Comparison of ENCODE assay signal across 16 cellular contexts in genomic region chr2:85706063-85706462, GRCh38. TPM values are rescaled to one million over a fixed set of nuclear protein-coding genes. Genes with fewer than 3 reads are reported as not detected.
A peak's percentile ranks its signal among the peaks of the same experiment; 100 is the strongest.
DNase-seq lines count a peak whose midpoint lies in the region; ATAC-seq, FAIRE-seq and TF ChIP-seq lines count a peak whose summit lies in the region.
"Had no signal": no experiment of that assay in that cellular context is flagged by ENCODE, and none has a peak within 500 bp of the region (broad histone marks: within the 10 kb centered on the region; RNA-seq: fewer than 3 reads in every experiment).

No MANE protein-coding gene starts in this region.

- H3K9me3 ChIP-seq in liver (ENCODE audit: control insufficient read depth in 4 of 4, low read length in 3 of 4) (no peaks in the 10 kb centered on the region), HepG2 (ENCODE audit: low read length) (no peaks in the 10 kb centered on the region)
- H3K9me3 ChIP-seq: prostate gland, SJSA1 had no signal

- BruUV-seq in HepG2 (replicated peaks; lab: Mats Ljungman, UMichigan): no TSS peak

- H3K27ac ChIP-seq in liver (ENCODE audit: low read depth in 1 of 2, low read length in 2 of 2) (peak overlapping the region; percentile 85 to 93), HepG2 (ENCODE audit: extremely low read length, insufficient read depth, low read length) (no peak overlapping the region)
- H3K27ac ChIP-seq: SJSA1 had no signal

- H3K36me3 Mint-ChIP-seq in dendritic cell treated with granulocyte-macrophage colony-stimulating factor and Interleukin-4, amounts not matched to agents 40 ng/mL and 50 ng/mL, for 4 days (ENCODE audit: low read depth): no peaks in the 10 kb centered on the region
- H3K36me3 Mint-ChIP-seq in osteocyte (ENCODE audit: unreplicated experiment): no peaks in the 10 kb centered on the region
- H3K36me3 Mint-ChIP-seq: CD4-positive, CD25-positive, alpha-beta regulatory T cell had no signal

- 91% methylated on average over 6 of the region's 6 CpGs for WGBS in liver
- 55% methylated on average over 6 of the region's 6 CpGs for WGBS in HepG2 (ENCODE audit: low lambda C conversion rate)

- POLR2A ChIA-PET in HepG2 (lab: Yijun Ruan, JAX): no interaction called here

- H2AFZ ChIP-seq in HepG2 (ENCODE audit: low read length): no peak overlapping the region

- no peak for TF ChIP-seq POLR2A in HepG2 (IDR thresholded peaks at IDR 0.05; ENCODE audit: insufficient read depth in 1 of 2, low read depth in 2 of 2, low read length in 2 of 2)

- H3K27me3 ChIP-seq in liver (ENCODE audit: control insufficient read depth in 4 of 4, insufficient read depth in 4 of 4, low read length in 3 of 4) (no peaks in the 10 kb centered on the region), HepG2 (ENCODE audit: control insufficient read depth in 1 of 2, insufficient read depth in 2 of 2, low read length in 2 of 2) (peaks cover 11 to 29% of the 10 kb centered on the region in 2 experiments; a peak in 4 of 5 replicates)
- H3K27me3 ChIP-seq: SJSA1 had no signal

- H3K4me3 ChIP-seq in liver (ENCODE audit: low read depth in 1 of 3, low read length in 3 of 3): no peak overlapping the region
- H3K4me3 ChIP-seq in HepG2 (replicated peaks in 1 of 3; ENCODE audit: insufficient read depth in 1 of 3, low read depth in 2 of 3, low read length in 3 of 3): no peak overlapping the region
- H3K4me3 ChIP-seq: prostate gland, SJSA1 had no signal

- no peak overlapping the region for H3K4me3 Mint-ChIP-seq in dendritic cell treated with granulocyte-macrophage colony-stimulating factor and Interleukin-4, amounts not matched to agents 40 ng/mL and 50 ng/mL, for 4 days
- no peak overlapping the region for H3K4me3 Mint-ChIP-seq in osteocyte (ENCODE audit: unreplicated experiment)
- H3K4me3 Mint-ChIP-seq: activated naive CD4-positive, alpha-beta T cell treated with anti-CD3 and anti-CD28 coated beads for 36 hours; CD4-positive, CD25-positive, alpha-beta regulatory T cell had no signal

- CTCF ChIA-PET in HepG2 (lab: Yijun Ruan, JAX; ENCODE audit: low intra/inter-chr PET ratio, low total read pairs): interaction anchor here (3.9 kb wide), 1 partner anchor 27 kb away, joined by 36 read pairs; no protein-coding TSS in a partner anchor

- intact Hi-C loops in HepG2 (cut with micrococcal nuclease; ENCODE audit: unreplicated experiment): no loop called here
- intact Hi-C loops in dendritic cell treated with granulocyte-macrophage colony-stimulating factor and Interleukin-4, amounts not matched to agents 40 ng/mL and 50 ng/mL, for 4 days (cut with micrococcal nuclease): loop anchor here (5.0 kb wide), 1 partner anchor 34 kb away; no protein-coding TSS in a partner anchor

- H3K4me1 ChIP-seq in liver (ENCODE audit: control insufficient read depth in 4 of 4, insufficient read depth in 4 of 4, low read length in 3 of 4) (peaks cover 26 to 60% (median 52%) of the 10 kb centered on the region in 4 donors), HepG2 (ENCODE audit: insufficient read depth, low read length) (peaks cover 7% of the 10 kb centered on the region)
- H3K4me1 ChIP-seq: prostate gland had no signal

- peaks cover 78% of the 10 kb centered on the region for H3K4me1 Mint-ChIP-seq in dendritic cell treated with granulocyte-macrophage colony-stimulating factor and Interleukin-4, amounts not matched to agents 40 ng/mL and 50 ng/mL, for 4 days (ENCODE audit: low read depth)
- peaks cover 36% of the 10 kb centered on the region for H3K4me1 Mint-ChIP-seq in osteocyte (ENCODE audit: unreplicated experiment)

- H3K4me2 ChIP-seq in HepG2 (ENCODE audit: low read depth, low read length): no peak overlapping the region

- H3K9ac ChIP-seq in liver (ENCODE audit: low read depth in 1 of 2, low read length in 2 of 2): peak overlapping the region in 1 of 2 donors; percentile 19
- H3K9ac ChIP-seq in HepG2 (ENCODE audit: insufficient read depth, low read depth, low read length): no peak overlapping the region

- H3K27ac Mint-ChIP-seq in dendritic cell treated with granulocyte-macrophage colony-stimulating factor and Interleukin-4, amounts not matched to agents 40 ng/mL and 50 ng/mL, for 4 days: peak overlapping the region; percentile 86
- peak overlapping the region; percentile 7 for H3K27ac Mint-ChIP-seq in osteocyte (ENCODE audit: unreplicated experiment)
- H3K27ac Mint-ChIP-seq: activated naive CD4-positive, alpha-beta T cell treated with anti-CD3 and anti-CD28 coated beads for 36 hours; CD4-positive, CD25-positive, alpha-beta regulatory T cell had no signal

- no peaks in the 10 kb centered on the region for H3K36me3 ChIP-seq in liver (ENCODE audit: control insufficient read depth in 4 of 4, insufficient read depth in 3 of 4, low read depth in 1 of 4, low read length in 3 of 4)
- no peaks in the 10 kb centered on the region for H3K36me3 ChIP-seq in HepG2 (replicated peaks in 1 of 2; ENCODE audit: control insufficient read depth in 1 of 2, insufficient read depth in 2 of 2, low read length in 2 of 2)
- H3K36me3 ChIP-seq: prostate gland, SJSA1 had no signal

- in situ Hi-C loops in HepG2 (cut with HindIII; ENCODE audit: extremely low pct_ligation_motif_present, low pct_unique_long_range_greater_than_20kb): no loop called here

- no peaks in the 10 kb centered on the region for H3K9me3 Mint-ChIP-seq in dendritic cell treated with granulocyte-macrophage colony-stimulating factor and Interleukin-4, amounts not matched to agents 40 ng/mL and 50 ng/mL, for 4 days
- H3K9me3 Mint-ChIP-seq in osteocyte (ENCODE audit: unreplicated experiment): no peaks in the 10 kb centered on the region
- H3K9me3 Mint-ChIP-seq: activated naive CD4-positive, alpha-beta T cell treated with anti-CD3 and anti-CD28 coated beads for 36 hours; CD4-positive, CD25-positive, alpha-beta regulatory T cell had no signal

- TF ChIP-seq EP300 in HepG2 (IDR thresholded peaks at IDR 0.05; ENCODE audit: low read depth in 2 of 2, low read length in 2 of 2): no peak
- no peak for TF ChIP-seq EP300 in HepG2 (CRISPR knock-in tag; IDR thresholded peaks at IDR 0.05; ENCODE audit: borderline replicate concordance)

- FAIRE-seq in HepG2 (lab: Jason Lieb, UNC): no peak

- H4K20me1 ChIP-seq in HepG2 (ENCODE audit: insufficient read depth, low read length): no peaks in the 10 kb centered on the region

- no peak for ATAC-seq in HepG2
- no peak for ATAC-seq in HG03159 (IDR thresholded peaks at IDR 0.05; ENCODE audit: unreplicated experiment)
- no peak for ATAC-seq in GM21717 (IDR thresholded peaks at IDR 0.05; ENCODE audit: unreplicated experiment)

- TF ChIP-seq RAD21 in liver (IDR thresholded peaks at IDR 0.05) (no peak), HepG2 (CRISPR knock-in tag; IDR thresholded peaks at IDR 0.05) (no peak)

- H3K27me3 Mint-ChIP-seq in dendritic cell treated with granulocyte-macrophage colony-stimulating factor and Interleukin-4, amounts not matched to agents 40 ng/mL and 50 ng/mL, for 4 days: no peaks in the 10 kb centered on the region
- H3K27me3 Mint-ChIP-seq in osteocyte (ENCODE audit: unreplicated experiment): no peaks in the 10 kb centered on the region

- no peaks in the 10 kb centered on the region for H3K79me2 ChIP-seq in HepG2 (ENCODE audit: insufficient read depth, low read length)

- TF ChIP-seq CTCF in liver (IDR thresholded peaks at IDR 0.05; ENCODE audit: low read depth, low read length, missing input control) (no peak), HepG2 (CRISPR knock-in tag; IDR thresholded peaks at IDR 0.05) (no peak), osteocyte (IDR thresholded peaks at IDR 0.05) (no peak)

- DNase-seq in HepG2 (ENCODE audit: low spot score): no peak
- DNase-seq in osteocyte (ENCODE audit: extremely low spot score, unreplicated experiment): no peak
- DNase-seq in C1 segment of cervical spinal cord (lab: John Stamatoyannopoulos, UW): no peak
- no peak for DNase-seq in GF-D8 (lab: John Stamatoyannopoulos, UW)
- DNase-seq: activated naive CD4-positive, alpha-beta T cell treated with anti-CD3 and anti-CD28 coated beads for 36 hours; CD4-positive, CD25-positive, alpha-beta regulatory T cell; GDM1; NCI-H1417; NCI-H69 had no signal

RNA-seq across cellular contexts. Expression of gene GNLY, which starts 11.9 kb away (rescaled TPM):
- total RNA-seq in liver (under 1 TPM in 1 of 2 donors, not detected in 1; 0.75 TPM), HepG2 (2016; rRNA removed; fragmentation: Illumina TruSeq; extraction: Trizol) (not detected in 2 replicates), osteocyte (not detected in 2 replicates)
- polyA plus RNA-seq in liver (1 to 10 TPM; 1.3 to 4.8 TPM), HepG2 (2011; rRNA removed) (not detected in 2 replicates)
- not detected in 2 replicates for total RNA-seq in HepG2 (2016; cell fraction: cytosol; rRNA removed; fragmentation: Illumina TruSeq; extraction: Trizol; ENCODE audit: low read depth)
- total RNA-seq in HepG2 (2016; cell fraction: insoluble cytoplasmic fraction; rRNA removed; fragmentation: Illumina TruSeq; extraction: Trizol): not detected in 2 replicates
- not detected in 2 replicates for total RNA-seq in HepG2 (2016; cell fraction: membrane; rRNA removed; fragmentation: Illumina TruSeq; extraction: Trizol)
- not detected in 2 replicates for total RNA-seq in HepG2 (2016; cell fraction: nucleus; rRNA removed; fragmentation: Illumina TruSeq; extraction: Trizol)
- polyA plus RNA-seq in HepG2 (2011; cell fraction: cytosol; rRNA removed): not detected in 2 replicates
- polyA plus RNA-seq in HepG2 (2011; cell fraction: nucleus; rRNA removed): 0.23 TPM in 1 of 2 replicates, not detected in the other
- polyA plus RNA-seq in HepG2 (2012): 0.07 and 0.16 TPM in 2 replicates
- polyA plus RNA-seq in HepG2 (2016; cell fraction: cytosol; fragmentation: Illumina TruSeq; extraction: Trizol; ENCODE audit: low read depth): not detected in 2 replicates
- not detected in 2 replicates for polyA plus RNA-seq in HepG2 (2016; cell fraction: insoluble cytoplasmic fraction; fragmentation: Illumina TruSeq; extraction: Trizol; ENCODE audit: low read depth)
- polyA plus RNA-seq in HepG2 (2016; cell fraction: membrane; fragmentation: Illumina TruSeq; extraction: Trizol; ENCODE audit: low read depth): not detected in 2 replicates
- polyA plus RNA-seq in HepG2 (2016; cell fraction: nucleus; fragmentation: Illumina TruSeq; extraction: Trizol; ENCODE audit: insufficient read depth, low read depth): not detected in 2 replicates
- not detected in 2 replicates for polyA minus RNA-seq in HepG2 (2011; rRNA and poly(A)+ RNA removed; ENCODE audit: low replicate concordance)
- polyA minus RNA-seq in HepG2 (2011; cell fraction: cytosol; rRNA and poly(A)+ RNA removed): not detected in 2 replicates
- polyA minus RNA-seq in HepG2 (2011; cell fraction: nucleus; rRNA and poly(A)+ RNA removed): not detected in 2 replicates
- total RNA-seq: SJSA1, urinary bladder had no signal

RNA-seq across cellular contexts. Expression of gene SFTPB, which starts 38.1 kb away (rescaled TPM):
- not detected for total RNA-seq in liver
- polyA plus RNA-seq in liver: not detected
- total RNA-seq in HepG2 (2016; rRNA removed; fragmentation: Illumina TruSeq; extraction: Trizol): not detected in 2 replicates
- total RNA-seq in HepG2 (2016; cell fraction: cytosol; rRNA removed; fragmentation: Illumina TruSeq; extraction: Trizol; ENCODE audit: low read depth): not detected in 2 replicates
- total RNA-seq in HepG2 (2016; cell fraction: insoluble cytoplasmic fraction; rRNA removed; fragmentation: Illumina TruSeq; extraction: Trizol): not detected in 2 replicates
- total RNA-seq in HepG2 (2016; cell fraction: membrane; rRNA removed; fragmentation: Illumina TruSeq; extraction: Trizol): not detected in 2 replicates
- total RNA-seq in HepG2 (2016; cell fraction: nucleus; rRNA removed; fragmentation: Illumina TruSeq; extraction: Trizol): not detected in 2 replicates
- not detected in 2 replicates for polyA plus RNA-seq in HepG2 (2011; rRNA removed)
- not detected in 2 replicates for polyA plus RNA-seq in HepG2 (2011; cell fraction: cytosol; rRNA removed)
- not detected in 2 replicates for polyA plus RNA-seq in HepG2 (2011; cell fraction: nucleus; rRNA removed)
- polyA plus RNA-seq in HepG2 (2012): not detected in 2 replicates
- polyA plus RNA-seq in HepG2 (2016; cell fraction: cytosol; fragmentation: Illumina TruSeq; extraction: Trizol; ENCODE audit: low read depth): not detected in 2 replicates
- polyA plus RNA-seq in HepG2 (2016; cell fraction: insoluble cytoplasmic fraction; fragmentation: Illumina TruSeq; extraction: Trizol; ENCODE audit: low read depth): not detected in 2 replicates
- polyA plus RNA-seq in HepG2 (2016; cell fraction: membrane; fragmentation: Illumina TruSeq; extraction: Trizol; ENCODE audit: low read depth): not detected in 2 replicates
- polyA plus RNA-seq in HepG2 (2016; cell fraction: nucleus; fragmentation: Illumina TruSeq; extraction: Trizol; ENCODE audit: insufficient read depth, low read depth): not detected in 2 replicates
- not detected in 2 replicates for polyA minus RNA-seq in HepG2 (2011; rRNA and poly(A)+ RNA removed; ENCODE audit: low replicate concordance)
- polyA minus RNA-seq in HepG2 (2011; cell fraction: cytosol; rRNA and poly(A)+ RNA removed): not detected in 2 replicates
- polyA minus RNA-seq in HepG2 (2011; cell fraction: nucleus; rRNA and poly(A)+ RNA removed): not detected in 2 replicates
- total RNA-seq in osteocyte: not detected in 2 replicates
- total RNA-seq: activated naive CD4-positive, alpha-beta T cell treated with anti-CD3 and anti-CD28 coated beads for 36 hours; CD4-positive, CD25-positive, alpha-beta regulatory T cell; SJSA1; urinary bladder had no signal
- polyA plus RNA-seq: CD4-positive, CD25-positive, alpha-beta regulatory T cell; urinary bladder had no signal

RNA-seq across cellular contexts. Expression of gene ATOH8, which starts 47.7 kb away (rescaled TPM):
- total RNA-seq in liver (10 to 100 TPM in 1 of 2 donors, under 1 TPM in 1; 0.33 to 37.7 TPM), HepG2 (2016; rRNA removed; fragmentation: Illumina TruSeq; extraction: Trizol) (0.11 and 0.13 TPM in 2 replicates), osteocyte (5.9 and 7.1 TPM in 2 replicates)
- polyA plus RNA-seq in liver (10 to 100 TPM; 20.4 to 33.2 TPM), HepG2 (2011; rRNA removed) (0.22 and 0.61 TPM in 2 replicates)
- 0.10 TPM in 1 of 2 replicates, not detected in the other for total RNA-seq in HepG2 (2016; cell fraction: cytosol; rRNA removed; fragmentation: Illumina TruSeq; extraction: Trizol; ENCODE audit: low read depth)
- total RNA-seq in HepG2 (2016; cell fraction: insoluble cytoplasmic fraction; rRNA removed; fragmentation: Illumina TruSeq; extraction: Trizol): 0.13 and 0.21 TPM in 2 replicates
- total RNA-seq in HepG2 (2016; cell fraction: membrane; rRNA removed; fragmentation: Illumina TruSeq; extraction: Trizol): 0.12 and 0.21 TPM in 2 replicates
- total RNA-seq in HepG2 (2016; cell fraction: nucleus; rRNA removed; fragmentation: Illumina TruSeq; extraction: Trizol): 0.34 and 0.38 TPM in 2 replicates
- 0.23 and 0.62 TPM in 2 replicates for polyA plus RNA-seq in HepG2 (2011; cell fraction: cytosol; rRNA removed)
- polyA plus RNA-seq in HepG2 (2011; cell fraction: nucleus; rRNA removed): 0.55 and 0.88 TPM in 2 replicates
- polyA plus RNA-seq in HepG2 (2012): 0.13 TPM in 1 of 2 replicates, not detected in the other
- polyA plus RNA-seq in HepG2 (2016; cell fraction: cytosol; fragmentation: Illumina TruSeq; extraction: Trizol; ENCODE audit: low read depth): not detected in 2 replicates
- polyA plus RNA-seq in HepG2 (2016; cell fraction: insoluble cytoplasmic fraction; fragmentation: Illumina TruSeq; extraction: Trizol; ENCODE audit: low read depth): 0.11 and 0.14 TPM in 2 replicates
- 0.13 TPM in 1 of 2 replicates, not detected in the other for polyA plus RNA-seq in HepG2 (2016; cell fraction: membrane; fragmentation: Illumina TruSeq; extraction: Trizol; ENCODE audit: low read depth)
- polyA plus RNA-seq in HepG2 (2016; cell fraction: nucleus; fragmentation: Illumina TruSeq; extraction: Trizol; ENCODE audit: insufficient read depth, low read depth): 0.15 and 0.25 TPM in 2 replicates
- 1.6 and 10.7 TPM in 2 replicates for polyA minus RNA-seq in HepG2 (2011; rRNA and poly(A)+ RNA removed; ENCODE audit: low replicate concordance)
- 0.44 TPM in 1 of 2 replicates, not detected in the other for polyA minus RNA-seq in HepG2 (2011; cell fraction: cytosol; rRNA and poly(A)+ RNA removed)
- 0.62 and 1.4 TPM in 2 replicates for polyA minus RNA-seq in HepG2 (2011; cell fraction: nucleus; rRNA and poly(A)+ RNA removed)
- total RNA-seq: activated naive CD4-positive, alpha-beta T cell treated with anti-CD3 and anti-CD28 coated beads for 36 hours; CD4-positive, CD25-positive, alpha-beta regulatory T cell had no signal
- polyA plus RNA-seq: CD4-positive, CD25-positive, alpha-beta regulatory T cell had no signal
